ENCODE assay signal across 1 cellular context in the genomic region with DNA sequence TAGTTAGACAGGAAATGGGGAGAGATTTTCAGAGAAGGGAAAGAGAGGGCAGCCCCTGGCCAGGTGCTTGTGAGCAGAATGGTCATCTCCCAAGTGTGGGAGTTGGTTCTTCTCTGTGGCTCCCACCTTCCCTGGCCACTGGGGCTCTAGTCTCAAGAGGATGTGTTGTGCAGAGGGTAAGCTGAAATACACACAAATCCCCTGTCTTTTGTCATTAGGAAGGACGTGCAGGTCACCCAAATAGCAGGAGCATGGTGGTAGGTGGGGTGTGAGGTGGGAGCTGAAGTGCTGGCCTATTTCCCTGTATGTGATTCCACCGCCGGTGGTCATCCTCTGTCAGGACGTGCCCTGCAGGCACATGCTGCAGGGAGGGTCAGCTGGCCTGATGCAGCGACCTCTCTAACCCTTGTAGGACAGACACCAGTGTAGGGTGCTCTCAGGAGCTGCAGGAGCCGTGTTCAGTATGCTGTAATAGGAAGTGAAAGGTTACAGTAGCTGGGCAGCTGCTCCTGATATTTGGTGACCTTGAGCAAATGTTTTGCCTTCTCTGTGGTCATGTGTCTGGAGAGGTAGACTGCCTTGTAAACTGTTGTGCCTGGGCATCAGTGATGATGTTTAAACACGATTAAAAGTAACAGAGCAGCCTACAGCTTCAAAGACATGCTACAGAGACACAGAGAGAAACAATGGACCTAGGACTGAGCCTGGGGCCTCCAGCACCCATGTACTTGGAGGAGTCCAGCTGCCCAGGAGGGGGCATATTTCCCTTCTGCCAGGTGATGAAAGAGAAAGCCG.
TF ChIP-seq lines count a peak whose summit lies in the region.

No MANE protein-coding gene starts in this region.

TF ChIP-seq in HepG2, 621 proteins besides CTCF, POLR2A, EP300 and RAD21 (continued from another document and continues in another):
- TF ChIP-seq, protein P1, sequence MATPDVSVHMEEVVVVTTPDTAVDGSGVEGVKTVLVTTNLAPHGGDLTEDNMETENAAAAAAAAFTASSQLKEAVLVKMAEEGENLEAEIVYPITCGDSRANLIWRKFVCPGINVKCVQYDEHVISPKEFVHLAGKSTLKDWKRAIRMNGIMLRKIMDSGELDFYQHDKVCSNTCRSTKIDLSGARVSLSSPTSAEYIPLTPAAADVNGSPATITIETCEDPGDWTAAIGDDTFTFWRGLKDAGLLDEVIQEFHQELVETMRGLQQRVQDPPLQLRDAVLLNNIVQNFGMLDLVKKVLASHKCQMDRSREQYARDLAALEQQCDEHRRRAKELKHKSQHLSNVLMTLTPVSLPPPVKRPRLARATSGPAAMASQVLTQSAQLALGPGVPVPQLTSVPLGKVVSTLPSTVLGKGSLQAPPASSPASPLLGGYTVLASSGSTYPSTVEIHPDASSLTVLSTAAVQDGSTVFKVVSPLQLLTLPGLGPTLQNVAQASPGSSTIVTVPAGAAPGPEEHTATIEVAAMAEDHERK (CRISPR knock-in tag; IDR thresholded peaks at IDR 0.05; ENCODE audit: low read depth), result no peak
- TF ChIP-seq CSRNP1 (CRISPR knock-in tag; IDR thresholded peaks at IDR 0.05) (peak; percentile 90), SNAPC4 (CRISPR knock-in tag; IDR thresholded peaks at IDR 0.05) (0 out of 2 replicates have a peak, but pooled peaks have one; percentile 52), GATAD2A (CRISPR knock-in tag; IDR thresholded peaks at IDR 0.05) (peak; percentile 91), ZNF775 (CRISPR knock-in tag; IDR thresholded peaks at IDR 0.05; ENCODE audit: borderline replicate concordance) (no peak), ZNF792 (CRISPR knock-in tag; IDR thresholded peaks at IDR 0.05) (0 out of 2 replicates have a peak, but pooled peaks have one; percentile 67), ZNF567 (CRISPR knock-in tag; IDR thresholded peaks at IDR 0.05; ENCODE audit: borderline replicate concordance) (no peak), POGK (CRISPR knock-in tag; conservative IDR thresholded peaks at IDR 0.05) (0 out of 2 replicates have a peak, but pooled peaks have one; percentile 10), SPEN (CRISPR knock-in tag; IDR thresholded peaks at IDR 0.05; ENCODE audit: low read depth) (peak; percentile 62), SOX5 (CRISPR knock-in tag; IDR thresholded peaks at IDR 0.05; ENCODE audit: borderline replicate concordance) (peak; percentile 87), ZBTB10 (CRISPR knock-in tag; IDR thresholded peaks at IDR 0.05; ENCODE audit: borderline replicate concordance) (no peak; the same call in 1 of the 2 replicates), SIN3A (IDR thresholded peaks at IDR 0.05; ENCODE audit: borderline replicate concordance, low read depth, low read length) (no peak; the same call in 1 of the 2 replicates), AGO1 (IDR thresholded peaks at IDR 0.05; ENCODE audit: low read depth, low read length, poor library complexity, severe bottlenecking) (no peak), MATR3 (CRISPR knock-in tag; IDR thresholded peaks at IDR 0.05) (no peak), JARID2 (CRISPR knock-in tag; IDR thresholded peaks at IDR 0.05; ENCODE audit: insufficient replicate concordance) (no peak), ZMAT3 (CRISPR knock-in tag; conservative IDR thresholded peaks at IDR 0.05) (0 out of 2 replicates have a peak, but pooled peaks have one; percentile 24), MTF1 (CRISPR knock-in tag; IDR thresholded peaks at IDR 0.05) (no peak), GLMP (CRISPR knock-in tag; IDR thresholded peaks at IDR 0.05; ENCODE audit: borderline replicate concordance) (no peak), BRD4 (CRISPR knock-in tag; IDR thresholded peaks at IDR 0.05) (no peak), RBAK (CRISPR knock-in tag; IDR thresholded peaks at IDR 0.05) (no peak), ZBTB20 (CRISPR knock-in tag; IDR thresholded peaks at IDR 0.05; ENCODE audit: borderline replicate concordance, low read depth) (0 out of 2 replicates have a peak, but pooled peaks have one; percentile 9), ARNT (IDR thresholded peaks at IDR 0.05) (no peak), SP2 (CRISPR knock-in tag; IDR thresholded peaks at IDR 0.05) (no peak; the same call in 1 of the 2 replicates), HOXA9 (CRISPR knock-in tag; IDR thresholded peaks at IDR 0.05; ENCODE audit: borderline replicate concordance) (no peak), ZNF354B (CRISPR knock-in tag; IDR thresholded peaks at IDR 0.05) (no peak), ZFP82 (CRISPR knock-in tag; IDR thresholded peaks at IDR 0.05; ENCODE audit: borderline replicate concordance) (no peak), PAWR (CRISPR knock-in tag; IDR thresholded peaks at IDR 0.05; ENCODE audit: borderline replicate concordance) (no peak)
- TF ChIP-seq, protein P2, sequence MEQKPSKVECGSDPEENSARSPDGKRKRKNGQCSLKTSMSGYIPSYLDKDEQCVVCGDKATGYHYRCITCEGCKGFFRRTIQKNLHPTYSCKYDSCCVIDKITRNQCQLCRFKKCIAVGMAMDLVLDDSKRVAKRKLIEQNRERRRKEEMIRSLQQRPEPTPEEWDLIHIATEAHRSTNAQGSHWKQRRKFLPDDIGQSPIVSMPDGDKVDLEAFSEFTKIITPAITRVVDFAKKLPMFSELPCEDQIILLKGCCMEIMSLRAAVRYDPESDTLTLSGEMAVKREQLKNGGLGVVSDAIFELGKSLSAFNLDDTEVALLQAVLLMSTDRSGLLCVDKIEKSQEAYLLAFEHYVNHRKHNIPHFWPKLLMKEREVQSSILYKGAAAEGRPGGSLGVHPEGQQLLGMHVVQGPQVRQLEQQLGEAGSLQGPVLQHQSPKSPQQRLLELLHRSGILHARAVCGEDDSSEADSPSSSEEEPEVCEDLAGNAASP (CRISPR knock-in tag; IDR thresholded peaks at IDR 0.05; ENCODE audit: borderline replicate concordance), result peak; percentile 92
- TF ChIP-seq, protein P3, sequence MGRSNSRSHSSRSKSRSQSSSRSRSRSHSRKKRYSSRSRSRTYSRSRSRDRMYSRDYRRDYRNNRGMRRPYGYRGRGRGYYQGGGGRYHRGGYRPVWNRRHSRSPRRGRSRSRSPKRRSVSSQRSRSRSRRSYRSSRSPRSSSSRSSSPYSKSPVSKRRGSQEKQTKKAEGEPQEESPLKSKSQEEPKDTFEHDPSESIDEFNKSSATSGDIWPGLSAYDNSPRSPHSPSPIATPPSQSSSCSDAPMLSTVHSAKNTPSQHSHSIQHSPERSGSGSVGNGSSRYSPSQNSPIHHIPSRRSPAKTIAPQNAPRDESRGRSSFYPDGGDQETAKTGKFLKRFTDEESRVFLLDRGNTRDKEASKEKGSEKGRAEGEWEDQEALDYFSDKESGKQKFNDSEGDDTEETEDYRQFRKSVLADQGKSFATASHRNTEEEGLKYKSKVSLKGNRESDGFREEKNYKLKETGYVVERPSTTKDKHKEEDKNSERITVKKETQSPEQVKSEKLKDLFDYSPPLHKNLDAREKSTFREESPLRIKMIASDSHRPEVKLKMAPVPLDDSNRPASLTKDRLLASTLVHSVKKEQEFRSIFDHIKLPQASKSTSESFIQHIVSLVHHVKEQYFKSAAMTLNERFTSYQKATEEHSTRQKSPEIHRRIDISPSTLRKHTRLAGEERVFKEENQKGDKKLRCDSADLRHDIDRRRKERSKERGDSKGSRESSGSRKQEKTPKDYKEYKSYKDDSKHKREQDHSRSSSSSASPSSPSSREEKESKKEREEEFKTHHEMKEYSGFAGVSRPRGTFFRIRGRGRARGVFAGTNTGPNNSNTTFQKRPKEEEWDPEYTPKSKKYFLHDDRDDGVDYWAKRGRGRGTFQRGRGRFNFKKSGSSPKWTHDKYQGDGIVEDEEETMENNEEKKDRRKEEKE (IDR thresholded peaks at IDR 0.05), result no peak
- TF ChIP-seq, protein P4, sequence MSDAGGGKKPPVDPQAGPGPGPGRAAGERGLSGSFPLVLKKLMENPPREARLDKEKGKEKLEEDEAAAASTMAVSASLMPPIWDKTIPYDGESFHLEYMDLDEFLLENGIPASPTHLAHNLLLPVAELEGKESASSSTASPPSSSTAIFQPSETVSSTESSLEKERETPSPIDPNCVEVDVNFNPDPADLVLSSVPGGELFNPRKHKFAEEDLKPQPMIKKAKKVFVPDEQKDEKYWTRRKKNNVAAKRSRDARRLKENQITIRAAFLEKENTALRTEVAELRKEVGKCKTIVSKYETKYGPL (CRISPR knock-in tag; IDR thresholded peaks at IDR 0.05), result no peak; the same call in 1 of the 2 replicates
